17 cellular contexts compared by ENCODE assay signal in the genomic region with DNA sequence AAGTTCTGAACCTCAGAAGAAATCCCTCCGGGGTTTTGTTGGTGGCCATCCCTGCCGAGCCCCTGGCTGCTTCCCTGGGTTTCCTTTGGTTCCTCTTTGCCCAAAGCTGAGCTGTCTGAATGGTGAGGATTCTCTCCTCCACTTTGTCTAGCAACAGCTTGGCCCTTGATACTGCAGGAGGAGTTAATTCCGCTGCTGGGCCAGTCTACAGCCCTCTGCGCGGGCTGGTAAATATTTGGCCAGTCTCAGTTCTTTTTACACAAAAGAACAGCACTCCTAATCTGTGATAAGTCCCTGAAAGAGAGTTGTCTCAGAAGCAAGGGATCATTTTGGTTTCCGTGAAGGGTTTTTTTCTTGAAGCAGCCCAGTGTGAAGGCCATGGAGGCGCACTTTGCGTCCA.
DNase-seq lines count a peak whose midpoint lies in the region; ATAC-seq and TF ChIP-seq lines count a peak whose summit lies in the region.
"Had no signal": no experiment of that assay in that cellular context is flagged by ENCODE, and none has a peak within 500 bp of the region (broad histone marks: within the 10 kb centered on the region; RNA-seq: fewer than 3 reads in every experiment).

No MANE protein-coding gene starts in this region.

- no peak for ATAC-seq in HG03108 (IDR thresholded peaks at IDR 0.05; ENCODE audit: unreplicated experiment)
- ATAC-seq in activated CD8-positive, alpha-beta memory T cell treated with anti-CD3 and anti-CD28 coated beads, Interleukin-2, amount 10 ng/mL, durations not matched to agents 7 days and 5 days = no peak
- ATAC-seq: activated naive CD4-positive, alpha-beta T cell treated with anti-CD3 and anti-CD28 coated beads, Interleukin-2, amount 50 U/mL, for 72 hours; left lung had no signal

- H3K9me3 ChIP-seq in BLaER1 treated with 17β-estradiol and CSF1 and Interleukin-3, amounts not matched to agents 10 nM and 100 nM (replicated peaks in 1 of 11) = peaks cover 0 to 10% (median 0%) of the 10 kb centered on the region in 11 experiments; a peak in 3 of 22 replicates
- H3K9me3 ChIP-seq in sigmoid colon = no peaks in the 10 kb centered on the region
- H3K9me3 ChIP-seq: left lung had no signal

- no peak overlapping the region for H3K4me3 Mint-ChIP-seq in activated CD8-positive, alpha-beta memory T cell treated with anti-CD3 and anti-CD28 coated beads, Interleukin-2, amount 10 ng/mL, durations not matched to agents 7 days and 5 days
- H3K4me3 Mint-ChIP-seq: central memory CD8-positive, alpha-beta T cell had no signal

- H4K20me1 ChIP-seq in BLaER1 treated with 17β-estradiol and CSF1 and Interleukin-3, amounts not matched to agents 10 nM and 100 nM = peaks cover 0 to 3% (median 0%) of the 10 kb centered on the region in 11 experiments; a peak in 1 of 22 replicates

- TF ChIP-seq POLR2A in sigmoid colon (IDR thresholded peaks at IDR 0.05) = no peak

- H3K4me1 ChIP-seq in BLaER1 treated with 17β-estradiol and CSF1 and Interleukin-3, amounts not matched to agents 10 nM and 100 nM = peaks cover 79 to 95% (median 87%) of the 10 kb centered on the region in 10 experiments
- H3K4me1 ChIP-seq in sigmoid colon = peaks cover 0 to 73% (median 67%) of the 10 kb centered on the region in 4 donors

- H3K27ac ChIP-seq in BLaER1 treated with 17β-estradiol and CSF1 and Interleukin-3, amounts not matched to agents 10 nM and 100 nM = peak overlapping the region in 10 of 11 experiments; percentile 18 to 68 (median 58); a peak in 17 of 22 replicates
- peak overlapping the region; percentile 27 to 96 (median 90) for H3K27ac ChIP-seq in sigmoid colon

- peak; percentile 16 for DNase-seq in RPMI7951 (ENCODE audit: low read depth)
- no peak for DNase-seq in fibroblast of the aortic adventitia (ENCODE audit: low read depth)
- DNase-seq in sigmoid colon = no peak
- no peak for DNase-seq in SIG-M5 (lab: John Stamatoyannopoulos, UW)
- no peak for DNase-seq in activated CD8-positive, alpha-beta memory T cell treated with anti-CD3 and anti-CD28 coated beads, Interleukin-2, amount 10 ng/mL, durations not matched to agents 7 days and 5 days
- DNase-seq in NCI-H1048 (lab: John Stamatoyannopoulos, UW) = no peak
- DNase-seq: activated CD4-positive, CD25-positive, alpha-beta regulatory T cell treated with anti-CD3 and anti-CD28 coated beads, Interleukin-2, amount 50 U/mL, for 72 hours; activated CD8-positive, alpha-beta memory T cell treated with anti-CD3 and anti-CD28 coated beads, Interleukin-2, amount 50 U/mL, for 48 hours; hippocampal formation; left lung; NCI-H1092 treated with DMSO at 0.1 percent for 48 hours; NCI-H345; stimulated activated CD4-positive, alpha-beta T cell treated with anti-CD3 and anti-CD28 coated beads, Interleukin-12 subunit alpha, Interleukin-12 subunit beta, amount 100 ng/mL, for 4 hours had no signal

- H3K9me3 Mint-ChIP-seq in activated CD8-positive, alpha-beta memory T cell treated with anti-CD3 and anti-CD28 coated beads, Interleukin-2, amount 10 ng/mL, durations not matched to agents 7 days and 5 days (ENCODE audit: low read depth) = no peaks in the 10 kb centered on the region
- H3K9me3 Mint-ChIP-seq: activated naive CD4-positive, alpha-beta T cell treated with anti-CD3 and anti-CD28 coated beads, Interleukin-2, amount 50 U/mL, for 72 hours; central memory CD8-positive, alpha-beta T cell had no signal

- H3K27me3 ChIP-seq in BLaER1 treated with 17β-estradiol and CSF1 and Interleukin-3, amounts not matched to agents 10 nM and 100 nM = no peaks in the 10 kb centered on the region; a peak in 1 of 22 replicates
- no peaks in the 10 kb centered on the region for H3K27me3 ChIP-seq in sigmoid colon

- peak overlapping the region; percentile 82 to 100 (median 92) for H3K4me2 ChIP-seq in BLaER1 treated with 17β-estradiol and CSF1 and Interleukin-3, amounts not matched to agents 10 nM and 100 nM

- no peak for TF ChIP-seq EP300 in sigmoid colon (IDR thresholded peaks at IDR 0.05)

- no peaks in the 10 kb centered on the region for H3K36me3 Mint-ChIP-seq in activated CD8-positive, alpha-beta memory T cell treated with anti-CD3 and anti-CD28 coated beads, Interleukin-2, amount 10 ng/mL, durations not matched to agents 7 days and 5 days
- H3K36me3 Mint-ChIP-seq: activated naive CD4-positive, alpha-beta T cell treated with anti-CD3 and anti-CD28 coated beads, Interleukin-2, amount 50 U/mL, for 72 hours had no signal

- intact Hi-C loops in sigmoid colon (cut with DNase I) = loop anchor here (5.0 kb wide), 2 partner anchors 35 to 180 kb away; no protein-coding TSS in a partner anchor

- no peak overlapping the region for H3K27ac Mint-ChIP-seq in activated CD8-positive, alpha-beta memory T cell treated with anti-CD3 and anti-CD28 coated beads, Interleukin-2, amount 10 ng/mL, durations not matched to agents 7 days and 5 days
- H3K27ac Mint-ChIP-seq: activated naive CD4-positive, alpha-beta T cell treated with anti-CD3 and anti-CD28 coated beads, Interleukin-2, amount 50 U/mL, for 72 hours had no signal

- peaks cover 9% of the 10 kb centered on the region for H3K4me1 Mint-ChIP-seq in activated CD8-positive, alpha-beta memory T cell treated with anti-CD3 and anti-CD28 coated beads, Interleukin-2, amount 10 ng/mL, durations not matched to agents 7 days and 5 days
- H3K4me1 Mint-ChIP-seq: central memory CD8-positive, alpha-beta T cell had no signal

- CTCF ChIA-PET in activated CD8-positive, alpha-beta memory T cell treated with anti-CD3 and anti-CD28 coated beads, Interleukin-2, amount 10 ng/mL, durations not matched to agents 7 days and 5 days (lab: Charles Lee) = interaction anchor here (0.7 kb wide), 1 partner anchor 28 kb away, joined by 3 read pairs; no protein-coding TSS in a partner anchor

- peak overlapping the region in 4 of 10 experiments; percentile 4 to 64 (median 35); a peak in 5 of 20 replicates for H3K4me3 ChIP-seq in BLaER1 treated with 17β-estradiol and CSF1 and Interleukin-3, amounts not matched to agents 10 nM and 100 nM
- H3K4me3 ChIP-seq in fibroblast of the aortic adventitia (ENCODE audit: low read depth, low read length) (peak overlapping the region; percentile 10), sigmoid colon (peak overlapping the region in 2 of 4 donors; percentile 67 to 68)

- WGBS in sigmoid colon, 2 donors = 59 to 87% methylated on average over 8 of the region's 8 CpGs

- H3K36me3 ChIP-seq in BLaER1 treated with 17β-estradiol and CSF1 and Interleukin-3, amounts not matched to agents 10 nM and 100 nM = peaks cover 0 to 3% (median 0%) of the 10 kb centered on the region in 11 experiments; a peak in 1 of 22 replicates
- peaks cover 0 to 5% (median 0%) of the 10 kb centered on the region in 4 donors for H3K36me3 ChIP-seq in sigmoid colon
- H3K36me3 ChIP-seq: left lung had no signal

- TF ChIP-seq CTCF in fibroblast of the aortic adventitia (IDR thresholded peaks at IDR 0.05; ENCODE audit: insufficient read depth, low read length) (no peak), sigmoid colon (IDR thresholded peaks at IDR 0.05) (no peak)

- peak overlapping the region in 8 of 11 experiments; percentile 7 to 55 (median 37); a peak in 10 of 22 replicates for H3K9ac ChIP-seq in BLaER1 treated with 17β-estradiol and CSF1 and Interleukin-3, amounts not matched to agents 10 nM and 100 nM

- H3K27me3 Mint-ChIP-seq in activated CD8-positive, alpha-beta memory T cell treated with anti-CD3 and anti-CD28 coated beads, Interleukin-2, amount 10 ng/mL, durations not matched to agents 7 days and 5 days = peaks cover 35% of the 10 kb centered on the region
